Comparison of ENCODE assay signal across 13 cellular contexts in the genomic region with DNA sequence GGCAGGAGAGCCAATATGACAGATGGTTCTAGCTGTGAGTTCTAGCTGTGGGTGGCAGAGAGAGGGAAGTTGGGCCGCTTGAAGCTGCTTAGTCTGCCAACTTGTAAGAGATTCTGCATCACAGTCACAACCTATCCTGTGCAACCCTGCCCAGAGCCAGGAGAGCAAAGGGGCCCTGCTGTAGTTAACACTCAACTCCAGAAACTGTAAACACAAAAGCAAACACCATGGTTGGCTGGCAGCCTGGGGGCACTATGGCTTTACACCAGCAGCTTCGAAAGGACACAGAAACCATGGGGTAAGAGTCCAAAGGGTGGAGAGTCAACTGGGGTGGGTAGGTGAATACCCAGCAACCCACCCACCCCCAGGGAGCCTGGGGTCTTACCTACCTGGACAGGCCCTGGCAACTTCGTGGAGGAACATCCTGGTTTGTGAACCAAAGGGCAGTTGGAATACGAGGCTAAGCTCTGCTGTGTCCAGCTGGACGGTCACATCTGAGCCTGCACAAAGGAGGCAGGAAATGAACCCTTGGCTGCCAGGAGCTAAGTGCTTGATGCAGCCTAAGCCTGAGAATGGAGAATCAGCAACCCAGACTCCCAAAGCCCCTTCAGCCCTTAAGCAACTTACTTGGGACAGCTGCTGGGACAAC. TPM values are rescaled to one million over a fixed set of nuclear protein-coding genes. Genes with fewer than 3 reads are reported as not detected.
A peak's percentile ranks its signal among the peaks of the same experiment; 100 is the strongest.
DNase-seq lines count a peak whose midpoint lies in the region; FAIRE-seq and TF ChIP-seq lines count a peak whose summit lies in the region.
"Had no signal": no experiment of that assay in that cellular context is flagged by ENCODE, and none has a peak within 500 bp of the region (broad histone marks: within the 10 kb centered on the region; RNA-seq: fewer than 3 reads in every experiment).

No MANE protein-coding gene starts in this region.

- H3K4me3 ChIP-seq in HEK293 (ENCODE audit: low read depth, low read length) (no peak overlapping the region), bronchial epithelial cell (ENCODE audit: low read depth, low read length) (no peak overlapping the region)
- H3K4me3 ChIP-seq: suprapubic skin had no signal

- H3K27me3 ChIP-seq in bronchial epithelial cell (ENCODE audit: control insufficient read depth, insufficient read depth, low read length), result no peaks in the 10 kb centered on the region
- H3K27me3 ChIP-seq: suprapubic skin had no signal

- H3K36me3 ChIP-seq in HEK293 (ENCODE audit: control insufficient read depth in 2 of 2, insufficient read depth in 1 of 2, low read length in 2 of 2) (peaks cover 0 to 35% of the 10 kb centered on the region in 2 experiments; a peak in 2 of 3 replicates), bronchial epithelial cell (ENCODE audit: control insufficient read depth, insufficient read depth, low read length) (no peaks in the 10 kb centered on the region)

- CTCF ChIA-PET in HEK293 (lab: Yijun Ruan, JAX), result interaction anchor here (0.7 to 1.3 kb wide), 3 partner anchors 9 to 378 kb away, joined by 3 to 4 read pairs (median 4); no protein-coding TSS in a partner anchor

- peak; percentile 66 for FAIRE-seq in bronchial epithelial cell (lab: Jason Lieb, UNC)

- peak; percentile 92 for DNase-seq in NCI-H345 (lab: John Stamatoyannopoulos, UW)
- DNase-seq in bronchial epithelial cell (ENCODE audit: low read depth), result no peak
- DNase-seq in renal cortical epithelial cell (ENCODE audit: low read depth), result peak; percentile 24
- no peak for DNase-seq in HCEC 1CT
- DNase-seq in putamen (ENCODE audit: low spot score), result no peak
- DNase-seq in stimulated activated CD4-positive, alpha-beta T cell treated with anti-CD3 and anti-CD28 coated beads, Interleukin-1b, Interleukin-23, amount 100 ng/mL, for 48 hours, result no peak
- DNase-seq: activated CD4-positive, alpha-beta memory T cell treated with anti-CD3 and anti-CD28 coated beads, Interleukin-2, amount 10 ng/mL, durations not matched to agents 7 days and 5 days; activated gamma-delta T cell; Caco-2; kidney glomerular epithelial cell; T1000 had no signal

- no peaks in the 10 kb centered on the region for H3K4me1 ChIP-seq in HEK293 (ENCODE audit: control insufficient read depth, insufficient read depth, low read length)
- H3K4me1 ChIP-seq: Caco-2 had no signal

- TF ChIP-seq CTCF in HEK293 (tag by site-specific recombination; IDR thresholded peaks at IDR 0.05) (no peak), bronchial epithelial cell (IDR thresholded peaks at IDR 0.05; ENCODE audit: insufficient read depth, low read length, severe bottlenecking) (no peak)

- H3K27ac ChIP-seq in HEK293 (ENCODE audit: extremely low read depth, low read depth, low read length), result no peak overlapping the region
- H3K27ac ChIP-seq: suprapubic skin had no signal

- H3K9me3 ChIP-seq in HEK293 (ENCODE audit: control insufficient read depth, insufficient read depth, low read depth, low read length), result no peaks in the 10 kb centered on the region
- H3K9me3 ChIP-seq: Caco-2, suprapubic skin had no signal

- POLR2A ChIA-PET in HEK293 (lab: Yijun Ruan, JAX), result interaction anchor here (2.0 kb wide), 1 partner anchor 9 kb away, joined by 10 read pairs; no protein-coding TSS in a partner anchor

TF ChIP-seq in HEK293, 187 proteins besides CTCF, POLR2A, EP300 and RAD21:
- TF ChIP-seq, protein P1, sequence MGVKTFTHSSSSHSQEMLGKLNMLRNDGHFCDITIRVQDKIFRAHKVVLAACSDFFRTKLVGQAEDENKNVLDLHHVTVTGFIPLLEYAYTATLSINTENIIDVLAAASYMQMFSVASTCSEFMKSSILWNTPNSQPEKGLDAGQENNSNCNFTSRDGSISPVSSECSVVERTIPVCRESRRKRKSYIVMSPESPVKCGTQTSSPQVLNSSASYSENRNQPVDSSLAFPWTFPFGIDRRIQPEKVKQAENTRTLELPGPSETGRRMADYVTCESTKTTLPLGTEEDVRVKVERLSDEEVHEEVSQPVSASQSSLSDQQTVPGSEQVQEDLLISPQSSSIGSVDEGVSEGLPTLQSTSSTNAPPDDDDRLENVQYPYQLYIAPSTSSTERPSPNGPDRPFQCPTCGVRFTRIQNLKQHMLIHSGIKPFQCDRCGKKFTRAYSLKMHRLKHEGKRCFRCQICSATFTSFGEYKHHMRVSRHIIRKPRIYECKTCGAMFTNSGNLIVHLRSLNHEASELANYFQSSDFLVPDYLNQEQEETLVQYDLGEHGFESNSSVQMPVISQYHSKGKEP (tag by site-specific recombination; IDR thresholded peaks at IDR 0.05), result no peak
- peak; percentile 7; the same call in 1 of the 2 replicates for TF ChIP-seq SCRT1 (tag by site-specific recombination; IDR thresholded peaks at IDR 0.05; ENCODE audit: borderline replicate concordance)

RNA-seq across cellular contexts. Expression of gene INPP5B, which starts 6.4 kb away (rescaled TPM):
- total RNA-seq in bronchial epithelial cell, result 5.6 and 8.4 TPM in 2 replicates
- 20.0 and 28.9 TPM in 2 replicates for total RNA-seq in renal cortical epithelial cell

RNA-seq across cellular contexts. Expression of gene SF3A3, which starts 49.4 kb away (rescaled TPM):
- total RNA-seq in bronchial epithelial cell (83.2 and 90.6 TPM in 2 replicates), renal cortical epithelial cell (82.5 and 98.4 TPM in 2 replicates)

Comparison
In these comparisons a context has a peak if more than half of its experiments do, and no peak if none do; other contexts are left out.
1. DNase-seq: peak in NCI-H345 (single experiment) and renal cortical epithelial cell (single experiment); none in bronchial epithelial cell (single experiment), HCEC 1CT (single experiment), putamen (single experiment) and stimulated activated CD4-positive, alpha-beta T cell treated with anti-CD3 and anti-CD28 coated beads, Interleukin-1b, Interleukin-23, amount 100 ng/mL, for 48 hours (single experiment).